In the genomic region with DNA sequence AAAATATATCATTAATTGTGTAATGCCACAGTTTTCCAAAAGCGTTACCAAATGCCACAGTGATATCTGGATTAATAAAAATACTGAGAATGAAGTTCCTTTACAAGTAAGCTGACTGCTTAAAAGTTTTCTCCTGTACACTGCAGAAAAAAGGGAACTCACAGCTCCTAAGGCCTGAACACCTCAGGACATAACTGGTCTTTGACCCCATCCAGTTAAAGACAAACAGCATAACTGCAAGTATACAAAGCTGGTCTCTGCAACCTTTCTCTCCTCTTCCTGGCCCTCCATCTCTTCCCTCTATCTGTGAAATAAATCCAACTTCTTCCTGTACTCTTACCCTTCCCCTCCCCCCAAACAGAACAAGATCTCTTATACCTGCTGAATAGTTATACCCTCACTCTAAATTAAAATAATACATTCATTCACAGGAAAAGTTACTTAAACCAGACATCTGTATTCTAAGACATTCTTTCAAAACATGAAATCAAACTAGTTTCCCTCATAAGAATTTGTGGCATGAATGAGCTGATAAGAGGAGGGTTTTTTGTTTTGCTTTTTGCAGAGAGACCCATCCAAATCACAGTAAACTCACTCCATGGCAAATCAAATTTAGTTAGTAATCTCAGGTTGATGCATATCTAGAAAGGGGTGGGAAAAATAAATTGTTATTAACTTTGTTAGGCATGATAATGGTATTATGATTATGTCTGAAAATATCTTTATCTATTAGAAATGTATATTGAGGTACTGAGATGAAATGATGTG, we compare ENCODE assay signal across 1 cellular context.
TF ChIP-seq lines count a peak whose summit lies in the region.

No MANE protein-coding gene starts in this region.

TF ChIP-seq in A549, 52 proteins besides CTCF, POLR2A, EP300 and RAD21:
- TF ChIP-seq, protein P1, sequence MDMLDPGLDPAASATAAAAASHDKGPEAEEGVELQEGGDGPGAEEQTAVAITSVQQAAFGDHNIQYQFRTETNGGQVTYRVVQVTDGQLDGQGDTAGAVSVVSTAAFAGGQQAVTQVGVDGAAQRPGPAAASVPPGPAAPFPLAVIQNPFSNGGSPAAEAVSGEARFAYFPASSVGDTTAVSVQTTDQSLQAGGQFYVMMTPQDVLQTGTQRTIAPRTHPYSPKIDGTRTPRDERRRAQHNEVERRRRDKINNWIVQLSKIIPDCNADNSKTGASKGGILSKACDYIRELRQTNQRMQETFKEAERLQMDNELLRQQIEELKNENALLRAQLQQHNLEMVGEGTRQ (IDR thresholded peaks at IDR 0.05) = no peak
- TF ChIP-seq, protein P2, sequence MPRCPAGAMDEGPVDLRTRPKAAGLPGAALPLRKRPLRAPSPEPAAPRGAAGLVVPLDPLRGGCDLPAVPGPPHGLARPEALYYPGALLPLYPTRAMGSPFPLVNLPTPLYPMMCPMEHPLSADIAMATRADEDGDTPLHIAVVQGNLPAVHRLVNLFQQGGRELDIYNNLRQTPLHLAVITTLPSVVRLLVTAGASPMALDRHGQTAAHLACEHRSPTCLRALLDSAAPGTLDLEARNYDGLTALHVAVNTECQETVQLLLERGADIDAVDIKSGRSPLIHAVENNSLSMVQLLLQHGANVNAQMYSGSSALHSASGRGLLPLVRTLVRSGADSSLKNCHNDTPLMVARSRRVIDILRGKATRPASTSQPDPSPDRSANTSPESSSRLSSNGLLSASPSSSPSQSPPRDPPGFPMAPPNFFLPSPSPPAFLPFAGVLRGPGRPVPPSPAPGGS (IDR thresholded peaks at IDR 0.05) = no peak
- TF ChIP-seq ZSCAN20 (CRISPR knock-in tag; IDR thresholded peaks at IDR 0.05) (no peak), TP53 (CRISPR knock-in tag; IDR thresholded peaks at IDR 0.05) (no peak), FOXS1 (CRISPR knock-in tag; IDR thresholded peaks at IDR 0.05) (no peak), EHMT2 (IDR thresholded peaks at IDR 0.05; ENCODE audit: low read depth) (no peak), GATA3 (IDR thresholded peaks at IDR 0.05; ENCODE audit: borderline replicate concordance) (no peak), PHF8 (IDR thresholded peaks at IDR 0.05; ENCODE audit: borderline replicate concordance, low read depth) (no peak), MYC (IDR thresholded peaks at IDR 0.05; ENCODE audit: borderline replicate concordance, low read length) (no peak)
